ENCODE assay signal across 12 cellular contexts in the genomic region with DNA sequence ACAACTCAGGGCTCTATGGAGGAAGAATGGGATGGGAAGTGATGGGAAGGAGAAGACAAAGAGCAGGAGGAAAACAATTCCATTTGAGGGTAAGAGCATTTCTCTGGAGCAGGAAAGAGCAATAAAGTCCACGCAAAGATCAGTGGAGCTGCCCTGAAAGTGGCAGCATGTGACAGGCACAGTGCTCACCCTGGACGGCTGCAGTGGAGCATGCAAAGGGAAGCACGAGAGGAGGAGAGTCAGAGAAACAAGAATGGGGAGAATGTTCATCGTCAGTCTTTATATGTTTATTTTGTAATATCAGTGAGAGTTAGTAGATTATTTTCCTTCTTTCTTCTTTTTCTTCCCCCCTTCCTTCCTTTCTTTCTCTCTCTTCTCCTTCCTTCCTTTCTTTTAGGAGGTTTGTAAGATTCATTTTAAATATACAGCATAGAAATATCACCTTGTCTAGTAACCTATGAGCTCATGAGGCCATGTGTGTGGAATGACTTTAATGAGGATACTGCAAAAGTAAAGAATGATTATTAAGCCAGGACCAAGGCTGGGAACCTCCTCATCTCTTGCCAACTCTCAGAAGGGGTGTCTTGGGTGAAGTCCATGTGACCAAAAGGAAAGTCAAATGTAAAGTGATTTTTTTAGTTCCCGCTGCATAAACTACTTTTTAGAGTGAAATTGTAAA.
A peak's percentile ranks its signal among the peaks of the same experiment; 100 is the strongest.
DNase-seq lines count a peak whose midpoint lies in the region; ATAC-seq and TF ChIP-seq lines count a peak whose summit lies in the region.
"Had no signal": no experiment of that assay in that cellular context is flagged by ENCODE, and none has a peak within 500 bp of the region (broad histone marks: within the 10 kb centered on the region; RNA-seq: fewer than 3 reads in every experiment).

No MANE protein-coding gene starts in this region.

- no peak overlapping the region for H3K9ac ChIP-seq in neural progenitor cell

- no peak overlapping the region for H3K27ac Mint-ChIP-seq in neural progenitor cell

- H3F3A ChIP-seq in neural progenitor cell (ENCODE audit: low read depth): peaks cover 7% of the 10 kb centered on the region

- H3K27me3 ChIP-seq in MG63: no peaks in the 10 kb centered on the region
- no peaks in the 10 kb centered on the region for H3K27me3 ChIP-seq in neural progenitor cell
- no peaks in the 10 kb centered on the region for H3K27me3 ChIP-seq in right cardiac atrium (ENCODE audit: control insufficient read depth, insufficient read depth)
- H3K27me3 ChIP-seq: upper lobe of left lung had no signal

- H4K20me1 ChIP-seq in neural progenitor cell (ENCODE audit: low read depth): no peaks in the 10 kb centered on the region

- intact Hi-C loops in right cardiac atrium (cut with DNase I): no loop called here

- no peak overlapping the region for H3K4me3 Mint-ChIP-seq in neural progenitor cell

- H3K9me3 Mint-ChIP-seq in neural progenitor cell: peaks cover 6% of the 10 kb centered on the region

- ATAC-seq in GM19455 (IDR thresholded peaks at IDR 0.05; ENCODE audit: unreplicated experiment): no peak
- no peak for ATAC-seq in GM19397 (IDR thresholded peaks at IDR 0.05; ENCODE audit: unreplicated experiment)
- no peak for ATAC-seq in right cardiac atrium

- peaks cover 16% of the 10 kb centered on the region for H3K4me1 Mint-ChIP-seq in neural progenitor cell

- H3K36me3 ChIP-seq in MG63 (no peaks in the 10 kb centered on the region), neural progenitor cell (no peaks in the 10 kb centered on the region)
- H3K36me3 ChIP-seq: upper lobe of left lung had no signal

- 45% methylated on average over 5 of the region's 5 CpGs for WGBS in right cardiac atrium

- H3K4me1 ChIP-seq in neural progenitor cell (peaks cover 24% of the 10 kb centered on the region), right cardiac atrium (ENCODE audit: control insufficient read depth, insufficient read depth, low read length) (no peaks in the 10 kb centered on the region)
- H3K4me1 ChIP-seq: upper lobe of left lung had no signal

- H3K27me3 Mint-ChIP-seq in neural progenitor cell (ENCODE audit: insufficient read depth, low read depth): peaks cover 5% of the 10 kb centered on the region

- H3K4me3 ChIP-seq in MG63 (no peak overlapping the region), epithelial cell of proximal tubule (ENCODE audit: low read depth, low read length) (no peak overlapping the region), neural progenitor cell (no peak overlapping the region), right cardiac atrium (ENCODE audit: low read length) (no peak overlapping the region)
- H3K4me3 ChIP-seq: upper lobe of left lung had no signal

- H3K36me3 Mint-ChIP-seq in neural progenitor cell: no peaks in the 10 kb centered on the region

- peak overlapping the region; percentile 25 for H3K27ac ChIP-seq in neural progenitor cell
- H3K27ac ChIP-seq in right cardiac atrium (ENCODE audit: low read length): no peak overlapping the region
- H3K27ac ChIP-seq: upper lobe of left lung had no signal

- H2AFZ ChIP-seq in neural progenitor cell (replicated peaks): no peak overlapping the region

- H3K79me2 ChIP-seq in neural progenitor cell (ENCODE audit: low read depth): no peaks in the 10 kb centered on the region

- DNase-seq in AG08396 (ENCODE audit: low spot score) (peak; percentile 47), MG63 (peak; percentile 38), epithelial cell of proximal tubule (ENCODE audit: low read depth) (peak; percentile 59), neural progenitor cell (ENCODE audit: low spot score) (no peak), HuH-7 (ENCODE audit: low spot score) (no peak), right cardiac atrium (no peak)
- DNase-seq: anterior cingulate cortex; effector CD4-positive, alpha-beta T cell; mesendoderm; upper lobe of left lung had no signal

- no peak overlapping the region for H3K4me2 ChIP-seq in neural progenitor cell

- TF ChIP-seq CTCF in epithelial cell of proximal tubule (conservative IDR thresholded peaks at IDR 0.05; ENCODE audit: low read depth, low read length) (no peak), neural progenitor cell (IDR thresholded peaks at IDR 0.05) (no peak)

- peaks cover 15% of the 10 kb centered on the region for H3K9me3 ChIP-seq in MG63
- H3K9me3 ChIP-seq in neural progenitor cell (ENCODE audit: low read depth): no peaks in the 10 kb centered on the region
- H3K9me3 ChIP-seq in right cardiac atrium (ENCODE audit: control insufficient read depth, low read length): no peaks in the 10 kb centered on the region

Comparison
In these comparisons a context has a peak if more than half of its experiments do, and no peak if none do; other contexts are left out.
1. DNase-seq: peak in AG08396 (single experiment), MG63 (single experiment) and epithelial cell of proximal tubule (single experiment); none in neural progenitor cell (single experiment), HuH-7 (single experiment) and right cardiac atrium (0 of 3).